Comparison of ENCODE assay signal across 8 cellular contexts in the genomic region with DNA sequence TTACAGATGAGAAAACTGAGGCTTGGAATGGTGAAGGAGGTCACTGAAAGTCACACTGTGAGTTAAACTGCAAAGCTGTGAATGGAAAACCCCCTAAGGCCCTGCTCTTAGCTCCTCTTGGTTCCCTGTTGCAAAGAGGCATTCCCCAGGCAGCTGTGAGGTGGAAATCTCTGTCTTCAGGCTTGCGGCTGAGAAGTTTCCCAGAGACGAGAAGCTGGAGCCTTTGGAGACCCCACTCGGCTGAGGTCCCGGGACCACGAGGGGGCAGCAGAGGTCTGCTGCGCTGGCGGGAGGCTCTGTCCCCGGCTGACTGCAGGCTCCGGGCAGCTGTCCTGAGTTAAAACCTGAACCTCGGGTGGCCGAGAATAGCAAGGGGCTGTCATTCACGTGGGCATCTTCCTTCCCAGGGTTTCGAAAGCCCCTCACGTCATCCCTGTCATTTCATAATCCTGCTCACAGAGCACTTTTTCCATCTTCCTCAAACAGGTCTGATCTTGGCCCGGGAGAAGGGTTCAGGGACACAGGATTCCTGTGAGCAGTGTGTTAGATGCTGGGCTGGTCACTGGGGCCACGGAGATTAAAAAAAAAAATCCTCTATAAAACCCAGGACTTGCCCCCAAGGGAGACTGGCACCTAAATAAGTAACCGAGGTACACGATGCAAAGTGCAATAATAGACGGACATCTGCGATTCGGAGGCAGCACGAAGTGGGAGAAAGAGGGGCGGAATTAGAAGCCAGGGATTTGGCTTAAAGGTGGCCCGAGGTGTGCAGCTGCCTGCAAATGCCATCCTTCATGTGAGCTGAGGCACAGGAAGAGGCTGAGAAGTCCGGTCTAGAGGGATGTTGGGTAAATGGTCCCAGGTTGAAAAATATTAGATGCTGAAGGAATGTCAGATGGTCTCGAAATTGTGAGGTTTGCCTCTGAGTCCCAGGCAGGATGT. TPM values are rescaled to one million over a fixed set of nuclear protein-coding genes. Genes with fewer than 3 reads are reported as not detected.
DNase-seq lines count a peak whose midpoint lies in the region; FAIRE-seq and TF ChIP-seq lines count a peak whose summit lies in the region.

No MANE protein-coding gene starts in this region.

- H3K9me3 ChIP-seq in sigmoid colon: no peaks in the 10 kb centered on the region

- TF ChIP-seq POLR2A in H54 (IDR thresholded peaks at IDR 0.05; ENCODE audit: low read depth, low read length): no peak
- TF ChIP-seq POLR2A in sigmoid colon (IDR thresholded peaks at IDR 0.05): no peak

- TF ChIP-seq EP300 in sigmoid colon (IDR thresholded peaks at IDR 0.05): peak in 1 of 4 donors; percentile 44

- peak; percentile 81 to 97 (median 91) for TF ChIP-seq CTCF in sigmoid colon (IDR thresholded peaks at IDR 0.05)

- WGBS in sigmoid colon, 2 donors: 36 to 39% methylated on average over 26 of the region's 26 CpGs

- DNase-seq in DMS114 treated with DMSO at 0.1 percent for 48 hours (lab: John Stamatoyannopoulos, UW; ENCODE audit: unreplicated experiment) (peak; percentile 61), H54 (ENCODE audit: insufficient read length, low spot score) (peak; percentile 92), NCI-H146 (lab: John Stamatoyannopoulos, UW) (peak; percentile 56), T-helper 22 cell (ENCODE audit: low read depth) (peak; percentile 8), anterior cingulate cortex (lab: John Stamatoyannopoulos, UW) (peak in 57 of 58 donors; percentile 23 to 90 (median 76)), hepatic stellate cell (ENCODE audit: low spot score) (peak; percentile 91), sigmoid colon (peak; percentile 94), KG1 (lab: John Stamatoyannopoulos, UW) (no peak)

- H3K4me1 ChIP-seq in sigmoid colon: peaks cover 0 to 13% (median 10%) of the 10 kb centered on the region in 4 donors

- FAIRE-seq in H54 (lab: Jason Lieb, UNC): peak; percentile 80

- H3K27ac ChIP-seq in sigmoid colon: peak overlapping the region in 2 of 4 donors; percentile 20 to 39

- intact Hi-C loops in sigmoid colon (cut with DNase I): loop anchor here (1.0 to 10.0 kb wide), 2 partner anchors 85 to 356 kb away; no protein-coding TSS in a partner anchor

- H3K36me3 ChIP-seq in sigmoid colon: no peaks in the 10 kb centered on the region

- no peaks in the 10 kb centered on the region for H3K27me3 ChIP-seq in sigmoid colon

- H3K4me3 ChIP-seq in sigmoid colon: no peak overlapping the region

RNA-seq across cellular contexts. Expression of gene ATOH8, which starts 24.6 kb away (rescaled TPM):
- 10 to 100 TPM; 12.4 to 20.6 (median 18.1) TPM for total RNA-seq in sigmoid colon
- 1 to 10 TPM; 1.6 to 9.4 (median 6.6) TPM for polyA plus RNA-seq in sigmoid colon

RNA-seq across cellular contexts. Expression of gene GNLY, which starts 35.0 kb away (rescaled TPM):
- total RNA-seq in sigmoid colon: 1 to 10 TPM in 1 of 4 donors, not detected in 3; 1.6 TPM
- 10 to 100 TPM in 1 of 3 donors, 1 to 10 TPM in 2; 2.4 to 13.9 (median 4.2) TPM for polyA plus RNA-seq in sigmoid colon
